In genomic region chr11:8523396-8523795, GRCh38 we compare ENCODE assay signal across 29 cellular contexts.
"Had no signal": no experiment of that assay in that cellular context is flagged by ENCODE, and none has a peak within 500 bp of the region (broad histone marks: within the 10 kb centered on the region; RNA-seq: fewer than 3 reads in every experiment).

No MANE protein-coding gene starts in this region.

- FAIRE-seq: urothelium cell line had no signal

- H3K27me3 Mint-ChIP-seq: stimulated activated memory B cell treated with anti-CD40 and anti-IgM and Interleukin-4, amounts not matched to agents 10 μg/mL and 1 μg/mL and 100 μg/mL, for 72 hours; stimulated activated naive B cell treated with anti-CD40 and anti-IgM and Interleukin-4, amounts not matched to agents 10 μg/mL and 1 μg/mL and 100 μg/mL, for 72 hours; stimulated activated naive CD8-positive, alpha-beta T cell treated with anti-CD3 and anti-CD28 coated beads, Interleukin-15, amount 100 ng/mL, for 72 hours; stimulated activated naive CD8-positive, alpha-beta T cell treated with anti-CD3 and anti-CD28 coated beads, Interleukin-15, Interleukin-2, amounts not matched to agents 100 ng/mL and 50 ng/mL, for 24 hours had no signal

- H3K36me3 ChIP-seq: stomach, suprapubic skin, thoracic aorta, thyroid gland, tibial artery, tibial nerve, transverse colon, upper lobe of left lung, upper lobe of right lung, uterus, vagina had no signal

- H3K4me3 ChIP-seq: stomach, suprapubic skin, thoracic aorta, thyroid gland, tibial artery, tibial nerve, transverse colon, upper lobe of left lung, upper lobe of right lung, uterus, vagina had no signal

- H3K36me3 Mint-ChIP-seq: stimulated activated effector memory CD8-positive, alpha-beta T cell treated with anti-CD3 and anti-CD28 coated beads, Interleukin-12 subunit alpha, Interleukin-12 subunit beta, amount 100 ng/mL, for 72 hours had no signal

- H3K27ac ChIP-seq: stomach, suprapubic skin, testis, thoracic aorta, thyroid gland, tibial artery, tibial nerve, transverse colon, upper lobe of left lung, upper lobe of right lung, uterus, vagina had no signal

- H3K9me3 ChIP-seq: suprapubic skin, testis, thyroid gland, tibial artery, transverse colon, upper lobe of left lung, upper lobe of right lung, uterus, vagina had no signal

- H3K4me1 Mint-ChIP-seq: stimulated activated effector memory CD8-positive, alpha-beta T cell treated with anti-CD3 and anti-CD28 coated beads, Interleukin-12 subunit alpha, Interleukin-12 subunit beta, amount 100 ng/mL, for 72 hours; stimulated activated naive CD8-positive, alpha-beta T cell treated with anti-CD3 and anti-CD28 coated beads, Interleukin-15, amount 100 ng/mL, for 72 hours had no signal

- H3K27ac Mint-ChIP-seq: stimulated activated effector memory CD8-positive, alpha-beta T cell treated with anti-CD3 and anti-CD28 coated beads, Interleukin-12 subunit alpha, Interleukin-12 subunit beta, amount 100 ng/mL, for 72 hours; stimulated activated memory B cell treated with anti-CD40 and anti-IgM and Interleukin-4, amounts not matched to agents 10 μg/mL and 1 μg/mL and 100 μg/mL, for 72 hours; stimulated activated naive CD8-positive, alpha-beta T cell treated with anti-CD3 and anti-CD28 coated beads, Interleukin-15, amount 100 ng/mL, for 72 hours; stimulated activated naive CD8-positive, alpha-beta T cell treated with anti-CD3 and anti-CD28 coated beads, Interleukin-15, Interleukin-2, amounts not matched to agents 100 ng/mL and 50 ng/mL, for 24 hours; type B pancreatic cell had no signal

- H3K4me1 ChIP-seq: stomach, suprapubic skin, testis, thyroid gland, tibial artery, tibial nerve, transverse colon, upper lobe of left lung, upper lobe of right lung, uterus, vagina had no signal

- H3K4me3 Mint-ChIP-seq: stimulated activated effector memory CD8-positive, alpha-beta T cell treated with anti-CD3 and anti-CD28 coated beads, Interleukin-12 subunit alpha, Interleukin-12 subunit beta, amount 100 ng/mL, for 72 hours; stimulated activated memory B cell treated with anti-CD40 and anti-IgM and Interleukin-4, amounts not matched to agents 10 μg/mL and 1 μg/mL and 100 μg/mL, for 72 hours; stimulated activated naive B cell treated with anti-CD40 and anti-IgM and Interleukin-4, amounts not matched to agents 10 μg/mL and 1 μg/mL and 100 μg/mL, for 72 hours; stimulated activated naive CD8-positive, alpha-beta T cell treated with anti-CD3 and anti-CD28 coated beads, Interleukin-15, amount 100 ng/mL, for 72 hours; stimulated activated naive CD8-positive, alpha-beta T cell treated with anti-CD3 and anti-CD28 coated beads, Interleukin-15, Interleukin-2, amounts not matched to agents 100 ng/mL and 50 ng/mL, for 24 hours; type B pancreatic cell had no signal

- DNase-seq: stimulated activated CD4-positive, alpha-beta T cell treated with anti-CD3 and anti-CD28 coated beads, Interleukin-2, amount 100 ng/mL, for 48 hours; stimulated activated CD4-positive, alpha-beta T cell treated with anti-CD3 and anti-CD28 coated beads, Interleukin-4, amount 100 ng/mL, for 1 hour; stimulated activated CD4-positive, alpha-beta T cell treated with anti-CD3 and anti-CD28 coated beads, Interleukin-4, amount 100 ng/mL, for 24 hours; stimulated activated CD4-positive, alpha-beta T cell treated with anti-CD3 and anti-CD28 coated beads, Interleukin-4, amount 100 ng/mL, for 4 hours; stimulated activated CD8-positive, alpha-beta memory T cell treated with anti-CD3 and anti-CD28 coated beads, Interleukin-4, amount 100 ng/mL, for 48 hours; stimulated activated naive B cell treated with anti-CD40 and anti-IgM and Interleukin-4, amounts not matched to agents 10 μg/mL and 1 μg/mL and 100 μg/mL, for 72 hours; stimulated activated naive CD4-positive, alpha-beta T cell; stimulated activated naive CD4-positive, alpha-beta T cell treated with Interleukin-2 at 50 U/mL for 16 hours; stimulated activated naive CD8-positive, alpha-beta T cell treated with anti-CD3 and anti-CD28 coated beads, Interleukin-15, amount 100 ng/mL, for 72 hours; stimulated activated naive CD8-positive, alpha-beta T cell treated with anti-CD3 and anti-CD28 coated beads, Interleukin-15, Interleukin-2, amounts not matched to agents 100 U/mL and 50 U/mL, for 24 hours; stomach; substantia nigra; testis; thyroid gland; tibial artery; transverse colon; trophoblast cell; upper lobe of right lung; uterus had no signal
